In the genomic region with DNA sequence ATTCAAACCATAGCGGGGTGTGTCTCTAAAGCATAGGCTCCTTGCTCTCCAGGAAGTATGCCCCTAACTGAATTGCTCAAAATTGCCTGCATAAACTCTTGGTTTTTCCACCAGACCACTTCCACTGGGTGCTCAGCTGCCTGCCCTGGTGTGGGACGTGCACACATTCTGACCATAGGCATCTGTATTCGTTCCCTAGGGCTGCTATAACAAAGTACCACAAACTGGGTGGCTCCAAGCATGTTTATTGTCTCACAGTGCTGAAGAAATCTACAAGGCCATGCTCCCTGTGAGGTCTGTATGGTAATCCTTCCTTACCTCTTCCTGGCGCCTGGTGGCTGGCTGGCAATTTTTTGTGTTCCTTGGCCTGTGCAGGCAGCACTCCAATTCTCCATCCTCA, we compare ENCODE assay signal across 1 cellular context.
TF ChIP-seq lines count a peak whose summit lies in the region.

No MANE protein-coding gene starts in this region.

TF ChIP-seq in GM23338, 12 proteins besides CTCF, POLR2A, EP300 and RAD21:
- TF ChIP-seq, protein P1, sequence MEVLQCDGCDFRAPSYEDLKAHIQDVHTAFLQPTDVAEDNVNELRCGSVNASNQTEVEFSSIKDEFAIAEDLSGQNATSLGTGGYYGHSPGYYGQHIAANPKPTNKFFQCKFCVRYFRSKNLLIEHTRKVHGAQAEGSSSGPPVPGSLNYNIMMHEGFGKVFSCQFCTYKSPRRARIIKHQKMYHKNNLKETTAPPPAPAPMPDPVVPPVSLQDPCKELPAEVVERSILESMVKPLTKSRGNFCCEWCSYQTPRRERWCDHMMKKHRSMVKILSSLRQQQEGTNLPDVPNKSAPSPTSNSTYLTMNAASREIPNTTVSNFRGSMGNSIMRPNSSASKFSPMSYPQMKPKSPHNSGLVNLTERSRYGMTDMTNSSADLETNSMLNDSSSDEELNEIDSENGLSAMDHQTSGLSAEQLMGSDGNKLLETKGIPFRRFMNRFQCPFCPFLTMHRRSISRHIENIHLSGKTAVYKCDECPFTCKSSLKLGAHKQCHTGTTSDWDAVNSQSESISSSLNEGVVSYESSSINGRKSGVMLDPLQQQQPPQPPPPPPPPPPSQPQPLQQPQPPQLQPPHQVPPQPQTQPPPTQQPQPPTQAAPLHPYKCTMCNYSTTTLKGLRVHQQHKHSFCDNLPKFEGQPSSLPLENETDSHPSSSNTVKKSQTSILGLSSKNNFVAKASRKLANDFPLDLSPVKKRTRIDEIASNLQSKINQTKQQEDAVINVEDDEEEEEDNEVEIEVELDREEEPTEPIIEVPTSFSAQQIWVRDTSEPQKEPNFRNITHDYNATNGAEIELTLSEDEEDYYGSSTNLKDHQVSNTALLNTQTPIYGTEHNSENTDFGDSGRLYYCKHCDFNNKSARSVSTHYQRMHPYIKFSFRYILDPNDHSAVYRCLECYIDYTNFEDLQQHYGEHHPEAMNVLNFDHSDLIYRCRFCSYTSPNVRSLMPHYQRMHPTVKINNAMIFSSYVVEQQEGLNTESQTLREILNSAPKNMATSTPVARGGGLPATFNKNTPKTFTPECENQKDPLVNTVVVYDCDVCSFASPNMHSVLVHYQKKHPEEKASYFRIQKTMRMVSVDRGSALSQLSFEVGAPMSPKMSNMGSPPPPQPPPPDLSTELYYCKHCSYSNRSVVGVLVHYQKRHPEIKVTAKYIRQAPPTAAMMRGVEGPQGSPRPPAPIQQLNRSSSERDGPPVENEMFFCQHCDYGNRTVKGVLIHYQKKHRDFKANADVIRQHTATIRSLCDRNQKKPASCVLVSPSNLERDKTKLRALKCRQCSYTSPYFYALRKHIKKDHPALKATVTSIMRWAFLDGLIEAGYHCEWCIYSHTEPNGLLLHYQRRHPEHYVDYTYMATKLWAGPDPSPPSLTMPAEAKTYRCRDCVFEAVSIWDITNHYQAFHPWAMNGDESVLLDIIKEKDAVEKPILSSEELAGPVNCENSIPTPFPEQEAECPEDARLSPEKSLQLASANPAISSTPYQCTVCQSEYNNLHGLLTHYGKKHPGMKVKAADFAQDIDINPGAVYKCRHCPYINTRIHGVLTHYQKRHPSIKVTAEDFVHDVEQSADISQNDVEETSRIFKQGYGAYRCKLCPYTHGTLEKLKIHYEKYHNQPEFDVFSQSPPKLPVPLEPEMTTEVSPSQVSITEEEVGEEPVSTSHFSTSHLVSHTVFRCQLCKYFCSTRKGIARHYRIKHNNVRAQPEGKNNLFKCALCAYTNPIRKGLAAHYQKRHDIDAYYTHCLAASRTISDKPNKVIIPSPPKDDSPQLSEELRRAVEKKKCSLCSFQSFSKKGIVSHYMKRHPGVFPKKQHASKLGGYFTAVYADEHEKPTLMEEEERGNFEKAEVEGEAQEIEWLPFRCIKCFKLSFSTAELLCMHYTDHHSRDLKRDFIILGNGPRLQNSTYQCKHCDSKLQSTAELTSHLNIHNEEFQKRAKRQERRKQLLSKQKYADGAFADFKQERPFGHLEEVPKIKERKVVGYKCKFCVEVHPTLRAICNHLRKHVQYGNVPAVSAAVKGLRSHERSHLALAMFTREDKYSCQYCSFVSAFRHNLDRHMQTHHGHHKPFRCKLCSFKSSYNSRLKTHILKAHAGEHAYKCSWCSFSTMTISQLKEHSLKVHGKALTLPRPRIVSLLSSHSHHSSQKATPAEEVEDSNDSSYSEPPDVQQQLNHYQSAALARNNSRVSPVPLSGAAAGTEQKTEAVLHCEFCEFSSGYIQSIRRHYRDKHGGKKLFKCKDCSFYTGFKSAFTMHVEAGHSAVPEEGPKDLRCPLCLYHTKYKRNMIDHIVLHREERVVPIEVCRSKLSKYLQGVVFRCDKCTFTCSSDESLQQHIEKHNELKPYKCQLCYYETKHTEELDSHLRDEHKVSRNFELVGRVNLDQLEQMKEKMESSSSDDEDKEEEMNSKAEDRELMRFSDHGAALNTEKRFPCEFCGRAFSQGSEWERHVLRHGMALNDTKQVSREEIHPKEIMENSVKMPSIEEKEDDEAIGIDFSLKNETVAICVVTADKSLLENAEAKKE (CRISPR knock-in tag; IDR thresholded peaks at IDR 0.05): no peak
- TF ChIP-seq, protein P2, sequence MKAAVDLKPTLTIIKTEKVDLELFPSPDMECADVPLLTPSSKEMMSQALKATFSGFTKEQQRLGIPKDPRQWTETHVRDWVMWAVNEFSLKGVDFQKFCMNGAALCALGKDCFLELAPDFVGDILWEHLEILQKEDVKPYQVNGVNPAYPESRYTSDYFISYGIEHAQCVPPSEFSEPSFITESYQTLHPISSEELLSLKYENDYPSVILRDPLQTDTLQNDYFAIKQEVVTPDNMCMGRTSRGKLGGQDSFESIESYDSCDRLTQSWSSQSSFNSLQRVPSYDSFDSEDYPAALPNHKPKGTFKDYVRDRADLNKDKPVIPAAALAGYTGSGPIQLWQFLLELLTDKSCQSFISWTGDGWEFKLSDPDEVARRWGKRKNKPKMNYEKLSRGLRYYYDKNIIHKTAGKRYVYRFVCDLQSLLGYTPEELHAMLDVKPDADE (IDR thresholded peaks at IDR 0.05): no peak
- TF ChIP-seq JUNB (IDR thresholded peaks at IDR 0.05; ENCODE audit: unreplicated experiment) (no peak), ZNF331 (CRISPR knock-in tag; IDR thresholded peaks at IDR 0.05; ENCODE audit: low read depth) (no peak)
